1 cellular context compared by ENCODE assay signal in the genomic region with DNA sequence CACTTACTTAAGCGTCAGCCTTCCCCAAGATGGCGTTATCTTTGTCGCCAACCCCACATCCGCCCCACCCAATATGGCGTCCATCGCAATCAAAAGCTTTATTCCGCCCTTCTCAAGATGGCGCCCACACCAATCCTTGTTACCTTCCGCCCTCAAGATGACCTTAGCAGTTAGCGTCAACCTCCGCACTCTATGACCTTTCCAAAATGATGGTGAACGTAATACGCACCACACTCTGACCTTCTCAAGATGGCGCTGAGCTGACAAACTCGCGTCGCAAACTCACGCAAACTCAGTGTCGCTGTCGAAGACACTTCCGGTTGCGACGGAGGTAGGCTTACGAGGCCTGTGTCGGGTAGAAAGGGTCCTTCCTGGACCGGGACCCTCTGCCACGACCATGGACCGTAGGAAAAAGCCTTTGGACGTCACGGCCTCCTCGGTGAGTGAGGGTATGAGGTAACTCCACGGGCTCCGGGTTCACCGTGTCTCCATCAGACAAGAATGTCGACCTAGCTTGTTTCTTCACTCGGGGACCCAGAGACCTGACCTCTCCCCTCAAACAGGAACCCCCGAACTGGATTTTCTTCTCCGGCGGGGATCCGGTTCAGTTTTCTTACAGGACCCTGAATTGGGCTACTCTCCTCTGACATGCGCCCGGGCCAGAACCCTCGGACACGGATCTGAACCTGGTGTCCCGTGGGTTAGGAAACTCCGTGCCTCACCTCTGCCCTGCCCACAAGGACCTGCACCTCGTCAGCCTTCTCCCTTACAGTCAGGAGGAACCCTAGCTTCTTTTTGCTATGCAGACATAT.
TF ChIP-seq lines count a peak whose summit lies in the region.

A gene (plus strand): TSS at position 323 of the 812 bp plus-strand sequence. CDS start 75 bp downstream, at position 398.

TF ChIP-seq in HepG2, 621 proteins besides CTCF, POLR2A, EP300 and RAD21 (continued from another document and continues in another):
- TF ChIP-seq, protein P1, sequence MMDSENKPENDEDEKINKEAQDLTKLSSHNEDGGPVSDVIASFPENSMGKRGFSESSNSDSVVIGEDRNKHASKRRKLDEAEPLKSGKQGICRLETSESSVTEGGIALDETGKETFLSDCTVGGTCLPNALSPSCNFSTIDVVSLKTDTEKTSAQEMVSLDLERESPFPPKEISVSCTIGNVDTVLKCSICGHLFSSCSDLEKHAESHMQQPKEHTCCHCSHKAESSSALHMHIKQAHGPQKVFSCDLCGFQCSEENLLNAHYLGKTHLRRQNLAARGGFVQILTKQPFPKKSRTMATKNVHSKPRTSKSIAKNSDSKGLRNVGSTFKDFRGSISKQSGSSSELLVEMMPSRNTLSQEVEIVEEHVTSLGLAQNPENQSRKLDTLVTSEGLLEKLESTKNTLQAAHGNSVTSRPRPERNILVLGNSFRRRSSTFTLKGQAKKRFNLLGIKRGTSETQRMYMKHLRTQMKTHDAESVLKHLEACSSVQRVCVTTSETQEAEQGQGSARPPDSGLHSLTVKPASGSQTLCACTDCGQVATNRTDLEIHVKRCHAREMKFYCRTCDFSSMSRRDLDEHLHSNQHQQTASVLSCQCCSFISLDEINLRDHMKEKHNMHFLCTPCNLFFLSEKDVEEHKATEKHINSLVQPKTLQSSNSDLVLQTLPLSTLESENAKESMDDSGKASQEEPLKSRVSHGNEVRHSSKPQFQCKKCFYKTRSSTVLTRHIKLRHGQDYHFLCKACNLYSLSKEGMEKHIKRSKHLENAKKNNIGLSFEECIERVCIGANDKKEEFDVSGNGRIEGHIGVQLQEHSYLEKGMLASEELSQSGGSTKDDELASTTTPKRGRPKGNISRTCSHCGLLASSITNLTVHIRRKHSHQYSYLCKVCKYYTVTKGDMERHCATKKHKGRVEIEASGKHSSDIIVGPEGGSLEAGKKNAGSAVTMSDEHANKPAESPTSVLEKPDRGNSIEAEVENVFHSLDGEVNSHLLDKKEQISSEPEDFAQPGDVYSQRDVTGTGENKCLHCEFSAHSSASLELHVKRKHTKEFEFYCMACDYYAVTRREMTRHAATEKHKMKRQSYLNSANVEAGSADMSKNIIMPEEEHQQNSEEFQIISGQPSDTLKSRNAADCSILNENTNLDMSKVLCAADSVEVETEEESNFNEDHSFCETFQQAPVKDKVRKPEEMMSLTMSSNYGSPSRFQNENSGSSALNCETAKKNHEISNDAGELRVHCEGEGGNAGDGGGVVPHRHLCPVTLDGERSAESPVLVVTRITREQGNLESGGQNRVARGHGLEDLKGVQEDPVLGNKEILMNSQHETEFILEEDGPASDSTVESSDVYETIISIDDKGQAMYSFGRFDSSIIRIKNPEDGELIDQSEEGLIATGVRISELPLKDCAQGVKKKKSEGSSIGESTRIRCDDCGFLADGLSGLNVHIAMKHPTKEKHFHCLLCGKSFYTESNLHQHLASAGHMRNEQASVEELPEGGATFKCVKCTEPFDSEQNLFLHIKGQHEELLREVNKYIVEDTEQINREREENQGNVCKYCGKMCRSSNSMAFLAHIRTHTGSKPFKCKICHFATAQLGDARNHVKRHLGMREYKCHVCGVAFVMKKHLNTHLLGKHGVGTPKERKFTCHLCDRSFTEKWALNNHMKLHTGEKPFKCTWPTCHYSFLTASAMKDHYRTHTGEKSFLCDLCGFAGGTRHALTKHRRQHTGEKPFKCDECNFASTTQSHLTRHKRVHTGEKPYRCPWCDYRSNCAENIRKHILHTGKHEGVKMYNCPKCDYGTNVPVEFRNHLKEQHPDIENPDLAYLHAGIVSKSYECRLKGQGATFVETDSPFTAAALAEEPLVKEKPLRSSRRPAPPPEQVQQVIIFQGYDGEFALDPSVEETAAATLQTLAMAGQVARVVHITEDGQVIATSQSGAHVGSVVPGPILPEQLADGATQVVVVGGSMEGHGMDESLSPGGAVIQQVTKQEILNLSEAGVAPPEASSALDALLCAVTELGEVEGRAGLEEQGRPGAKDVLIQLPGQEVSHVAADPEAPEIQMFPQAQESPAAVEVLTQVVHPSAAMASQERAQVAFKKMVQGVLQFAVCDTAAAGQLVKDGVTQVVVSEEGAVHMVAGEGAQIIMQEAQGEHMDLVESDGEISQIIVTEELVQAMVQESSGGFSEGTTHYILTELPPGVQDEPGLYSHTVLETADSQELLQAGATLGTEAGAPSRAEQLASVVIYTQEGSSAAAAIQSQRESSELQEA (CRISPR knock-in tag; IDR thresholded peaks at IDR 0.05; ENCODE audit: not compliant biosample characterization), result no peak
- TF ChIP-seq ZNF766 (CRISPR knock-in tag; IDR thresholded peaks at IDR 0.05; ENCODE audit: borderline replicate concordance) (peak; percentile 95; the same call in 1 of the 2 replicates), SMAD3 (CRISPR knock-in tag; IDR thresholded peaks at IDR 0.05) (peak; percentile 92), SOX5 (CRISPR knock-in tag; IDR thresholded peaks at IDR 0.05; ENCODE audit: borderline replicate concordance) (peak; percentile 47), GTF3A (CRISPR knock-in tag; conservative IDR thresholded peaks at IDR 0.05) (peak; percentile 89; the same call in 1 of the 2 replicates), TBX2 (CRISPR knock-in tag; IDR thresholded peaks at IDR 0.05; ENCODE audit: borderline replicate concordance) (peak; percentile 79; the same call in 1 of the 2 replicates), MED8 (CRISPR knock-in tag; IDR thresholded peaks at IDR 0.05; ENCODE audit: insufficient replicate concordance) (no peak), CREM (IDR thresholded peaks at IDR 0.05) (peak; percentile 99), CREM (CRISPR knock-in tag; IDR thresholded peaks at IDR 0.05) (peak; percentile 64; the same call in 1 of the 2 replicates), SALL1 (CRISPR knock-in tag; IDR thresholded peaks at IDR 0.05) (peak; percentile 88), GABPB1 (CRISPR knock-in tag; IDR thresholded peaks at IDR 0.05) (peak; percentile 98), ZNF136 (CRISPR knock-in tag; IDR thresholded peaks at IDR 0.05; ENCODE audit: low read depth) (0 out of 2 replicates have a peak, but pooled peaks have one; percentile 72), ONECUT2 (CRISPR knock-in tag; IDR thresholded peaks at IDR 0.05) (no peak), RBFOX2 (IDR thresholded peaks at IDR 0.05; ENCODE audit: low read depth, low read length) (no peak), GZF1 (CRISPR knock-in tag; IDR thresholded peaks at IDR 0.05) (no peak), ZNF441 (CRISPR knock-in tag; IDR thresholded peaks at IDR 0.05; ENCODE audit: borderline replicate concordance) (peak; percentile 72), ZNF605 (CRISPR knock-in tag; IDR thresholded peaks at IDR 0.05) (peak; percentile 79), ZNF101 (CRISPR knock-in tag; IDR thresholded peaks at IDR 0.05; ENCODE audit: borderline replicate concordance, low read depth) (0 out of 2 replicates have a peak, but pooled peaks have one; percentile 35), FOXA3 (CRISPR knock-in tag; IDR thresholded peaks at IDR 0.05) (peak; percentile 89), RFXAP (CRISPR knock-in tag; IDR thresholded peaks at IDR 0.05; ENCODE audit: borderline replicate concordance) (peak; percentile 60; the same call in 1 of the 2 replicates), ZNF572 (CRISPR knock-in tag; IDR thresholded peaks at IDR 0.05) (no peak), ZMYM3 (CRISPR knock-in tag; IDR thresholded peaks at IDR 0.05) (peak; percentile 66; the same call in 1 of the 2 replicates), ZC3H13 (CRISPR knock-in tag; IDR thresholded peaks at IDR 0.05) (0 out of 2 replicates have a peak, but pooled peaks have one; percentile 39), ZNF143 (CRISPR knock-in tag; IDR thresholded peaks at IDR 0.05) (peak; percentile 81), ZNF224 (CRISPR knock-in tag; IDR thresholded peaks at IDR 0.05) (0 out of 2 replicates have a peak, but pooled peaks have one; percentile 8), DR1 (CRISPR knock-in tag; IDR thresholded peaks at IDR 0.05) (peak; percentile 82; the same call in 1 of the 2 replicates), RNF2 (conservative IDR thresholded peaks at IDR 0.05; ENCODE audit: low read depth) (0 out of 2 replicates have a peak, but pooled peaks have one; percentile 48), ELF1 (CRISPR knock-in tag; IDR thresholded peaks at IDR 0.05) (peak; percentile 99), PRPF4 (IDR thresholded peaks at IDR 0.05; ENCODE audit: low read depth, low read length, poor library complexity, severe bottlenecking) (no peak), ZNF138 (CRISPR knock-in tag; IDR thresholded peaks at IDR 0.05; ENCODE audit: low read depth) (peak; percentile 29; the same call in 1 of the 2 replicates), RAD51 (IDR thresholded peaks at IDR 0.05; ENCODE audit: borderline replicate concordance) (no peak), MED1 (CRISPR knock-in tag; IDR thresholded peaks at IDR 0.05) (peak; percentile 73; the same call in 1 of the 2 replicates), FOXK1 (CRISPR knock-in tag; IDR thresholded peaks at IDR 0.05; ENCODE audit: borderline replicate concordance, low read depth) (peak; percentile 94), ZNF44 (CRISPR knock-in tag; IDR thresholded peaks at IDR 0.05) (peak; percentile 85), CCAR2 (optimal IDR thresholded peaks at IDR 0.05; ENCODE audit: low read depth, low read length) (no peak), GATAD1 (CRISPR knock-in tag; IDR thresholded peaks at IDR 0.05) (peak; percentile 97)
- TF ChIP-seq, protein P2, sequence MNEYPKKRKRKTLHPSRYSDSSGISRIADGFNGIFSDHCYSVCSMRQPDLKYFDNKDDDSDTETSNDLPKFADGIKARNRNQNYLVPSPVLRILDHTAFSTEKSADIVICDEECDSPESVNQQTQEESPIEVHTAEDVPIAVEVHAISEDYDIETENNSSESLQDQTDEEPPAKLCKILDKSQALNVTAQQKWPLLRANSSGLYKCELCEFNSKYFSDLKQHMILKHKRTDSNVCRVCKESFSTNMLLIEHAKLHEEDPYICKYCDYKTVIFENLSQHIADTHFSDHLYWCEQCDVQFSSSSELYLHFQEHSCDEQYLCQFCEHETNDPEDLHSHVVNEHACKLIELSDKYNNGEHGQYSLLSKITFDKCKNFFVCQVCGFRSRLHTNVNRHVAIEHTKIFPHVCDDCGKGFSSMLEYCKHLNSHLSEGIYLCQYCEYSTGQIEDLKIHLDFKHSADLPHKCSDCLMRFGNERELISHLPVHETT (CRISPR knock-in tag; conservative IDR thresholded peaks at IDR 0.05), result 0 out of 2 replicates have a peak, but pooled peaks have one; percentile 26
- TF ChIP-seq, protein P3, sequence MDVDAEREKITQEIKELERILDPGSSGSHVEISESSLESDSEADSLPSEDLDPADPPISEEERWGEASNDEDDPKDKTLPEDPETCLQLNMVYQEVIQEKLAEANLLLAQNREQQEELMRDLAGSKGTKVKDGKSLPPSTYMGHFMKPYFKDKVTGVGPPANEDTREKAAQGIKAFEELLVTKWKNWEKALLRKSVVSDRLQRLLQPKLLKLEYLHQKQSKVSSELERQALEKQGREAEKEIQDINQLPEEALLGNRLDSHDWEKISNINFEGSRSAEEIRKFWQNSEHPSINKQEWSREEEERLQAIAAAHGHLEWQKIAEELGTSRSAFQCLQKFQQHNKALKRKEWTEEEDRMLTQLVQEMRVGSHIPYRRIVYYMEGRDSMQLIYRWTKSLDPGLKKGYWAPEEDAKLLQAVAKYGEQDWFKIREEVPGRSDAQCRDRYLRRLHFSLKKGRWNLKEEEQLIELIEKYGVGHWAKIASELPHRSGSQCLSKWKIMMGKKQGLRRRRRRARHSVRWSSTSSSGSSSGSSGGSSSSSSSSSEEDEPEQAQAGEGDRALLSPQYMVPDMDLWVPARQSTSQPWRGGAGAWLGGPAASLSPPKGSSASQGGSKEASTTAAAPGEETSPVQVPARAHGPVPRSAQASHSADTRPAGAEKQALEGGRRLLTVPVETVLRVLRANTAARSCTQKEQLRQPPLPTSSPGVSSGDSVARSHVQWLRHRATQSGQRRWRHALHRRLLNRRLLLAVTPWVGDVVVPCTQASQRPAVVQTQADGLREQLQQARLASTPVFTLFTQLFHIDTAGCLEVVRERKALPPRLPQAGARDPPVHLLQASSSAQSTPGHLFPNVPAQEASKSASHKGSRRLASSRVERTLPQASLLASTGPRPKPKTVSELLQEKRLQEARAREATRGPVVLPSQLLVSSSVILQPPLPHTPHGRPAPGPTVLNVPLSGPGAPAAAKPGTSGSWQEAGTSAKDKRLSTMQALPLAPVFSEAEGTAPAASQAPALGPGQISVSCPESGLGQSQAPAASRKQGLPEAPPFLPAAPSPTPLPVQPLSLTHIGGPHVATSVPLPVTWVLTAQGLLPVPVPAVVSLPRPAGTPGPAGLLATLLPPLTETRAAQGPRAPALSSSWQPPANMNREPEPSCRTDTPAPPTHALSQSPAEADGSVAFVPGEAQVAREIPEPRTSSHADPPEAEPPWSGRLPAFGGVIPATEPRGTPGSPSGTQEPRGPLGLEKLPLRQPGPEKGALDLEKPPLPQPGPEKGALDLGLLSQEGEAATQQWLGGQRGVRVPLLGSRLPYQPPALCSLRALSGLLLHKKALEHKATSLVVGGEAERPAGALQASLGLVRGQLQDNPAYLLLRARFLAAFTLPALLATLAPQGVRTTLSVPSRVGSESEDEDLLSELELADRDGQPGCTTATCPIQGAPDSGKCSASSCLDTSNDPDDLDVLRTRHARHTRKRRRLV (CRISPR knock-in tag; IDR thresholded peaks at IDR 0.05), result 0 out of 2 replicates have a peak, but pooled peaks have one; percentile 26
- TF ChIP-seq, protein P4, sequence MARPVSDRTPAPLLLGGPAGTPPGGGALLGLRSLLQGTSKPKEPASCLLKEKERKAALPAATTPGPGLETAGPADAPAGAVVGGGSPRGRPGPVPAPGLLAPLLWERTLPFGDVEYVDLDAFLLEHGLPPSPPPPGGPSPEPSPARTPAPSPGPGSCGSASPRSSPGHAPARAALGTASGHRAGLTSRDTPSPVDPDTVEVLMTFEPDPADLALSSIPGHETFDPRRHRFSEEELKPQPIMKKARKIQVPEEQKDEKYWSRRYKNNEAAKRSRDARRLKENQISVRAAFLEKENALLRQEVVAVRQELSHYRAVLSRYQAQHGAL (CRISPR knock-in tag; IDR thresholded peaks at IDR 0.05; ENCODE audit: not compliant biosample characterization), result peak; percentile 51
- TF ChIP-seq, protein P5, sequence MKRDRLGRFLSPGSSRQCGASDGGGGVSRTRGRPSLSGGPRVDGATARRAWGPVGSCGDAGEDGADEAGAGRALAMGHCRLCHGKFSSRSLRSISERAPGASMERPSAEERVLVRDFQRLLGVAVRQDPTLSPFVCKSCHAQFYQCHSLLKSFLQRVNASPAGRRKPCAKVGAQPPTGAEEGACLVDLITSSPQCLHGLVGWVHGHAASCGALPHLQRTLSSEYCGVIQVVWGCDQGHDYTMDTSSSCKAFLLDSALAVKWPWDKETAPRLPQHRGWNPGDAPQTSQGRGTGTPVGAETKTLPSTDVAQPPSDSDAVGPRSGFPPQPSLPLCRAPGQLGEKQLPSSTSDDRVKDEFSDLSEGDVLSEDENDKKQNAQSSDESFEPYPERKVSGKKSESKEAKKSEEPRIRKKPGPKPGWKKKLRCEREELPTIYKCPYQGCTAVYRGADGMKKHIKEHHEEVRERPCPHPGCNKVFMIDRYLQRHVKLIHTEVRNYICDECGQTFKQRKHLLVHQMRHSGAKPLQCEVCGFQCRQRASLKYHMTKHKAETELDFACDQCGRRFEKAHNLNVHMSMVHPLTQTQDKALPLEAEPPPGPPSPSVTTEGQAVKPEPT (CRISPR knock-in tag; IDR thresholded peaks at IDR 0.05; ENCODE audit: low read depth), result peak; percentile 35; the same call in 1 of the 2 replicates
- TF ChIP-seq, protein P6, sequence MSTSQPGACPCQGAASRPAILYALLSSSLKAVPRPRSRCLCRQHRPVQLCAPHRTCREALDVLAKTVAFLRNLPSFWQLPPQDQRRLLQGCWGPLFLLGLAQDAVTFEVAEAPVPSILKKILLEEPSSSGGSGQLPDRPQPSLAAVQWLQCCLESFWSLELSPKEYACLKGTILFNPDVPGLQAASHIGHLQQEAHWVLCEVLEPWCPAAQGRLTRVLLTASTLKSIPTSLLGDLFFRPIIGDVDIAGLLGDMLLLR (CRISPR knock-in tag; IDR thresholded peaks at IDR 0.05), result no peak; the same call in 1 of the 2 replicates
